In the genomic region with DNA sequence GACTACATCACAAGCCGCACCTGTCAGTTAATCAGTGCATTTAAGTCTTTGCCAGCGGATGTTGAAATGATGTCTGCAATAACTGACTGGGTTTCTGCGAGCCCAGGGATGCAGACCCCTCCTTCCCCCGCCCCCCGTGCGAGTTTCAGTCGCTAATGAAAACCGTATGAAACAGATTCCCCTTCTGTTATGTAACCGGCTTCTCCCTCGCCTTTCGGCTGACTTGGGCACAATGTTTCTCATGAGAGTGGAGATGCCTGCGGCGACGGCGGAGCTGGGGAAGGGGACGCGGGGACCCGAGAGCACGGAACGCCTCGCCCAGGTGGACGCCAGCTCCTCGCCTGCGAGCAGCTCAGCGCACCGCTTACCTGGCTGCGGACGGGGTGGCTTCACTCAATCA, we compare ENCODE assay signal across 1 cellular context.
TF ChIP-seq lines count a peak whose summit lies in the region.

No MANE protein-coding gene starts in this region.

TF ChIP-seq in WTC11, 78 proteins besides CTCF, POLR2A, EP300 and RAD21 (continued from another document):
- TF ChIP-seq, protein P1, sequence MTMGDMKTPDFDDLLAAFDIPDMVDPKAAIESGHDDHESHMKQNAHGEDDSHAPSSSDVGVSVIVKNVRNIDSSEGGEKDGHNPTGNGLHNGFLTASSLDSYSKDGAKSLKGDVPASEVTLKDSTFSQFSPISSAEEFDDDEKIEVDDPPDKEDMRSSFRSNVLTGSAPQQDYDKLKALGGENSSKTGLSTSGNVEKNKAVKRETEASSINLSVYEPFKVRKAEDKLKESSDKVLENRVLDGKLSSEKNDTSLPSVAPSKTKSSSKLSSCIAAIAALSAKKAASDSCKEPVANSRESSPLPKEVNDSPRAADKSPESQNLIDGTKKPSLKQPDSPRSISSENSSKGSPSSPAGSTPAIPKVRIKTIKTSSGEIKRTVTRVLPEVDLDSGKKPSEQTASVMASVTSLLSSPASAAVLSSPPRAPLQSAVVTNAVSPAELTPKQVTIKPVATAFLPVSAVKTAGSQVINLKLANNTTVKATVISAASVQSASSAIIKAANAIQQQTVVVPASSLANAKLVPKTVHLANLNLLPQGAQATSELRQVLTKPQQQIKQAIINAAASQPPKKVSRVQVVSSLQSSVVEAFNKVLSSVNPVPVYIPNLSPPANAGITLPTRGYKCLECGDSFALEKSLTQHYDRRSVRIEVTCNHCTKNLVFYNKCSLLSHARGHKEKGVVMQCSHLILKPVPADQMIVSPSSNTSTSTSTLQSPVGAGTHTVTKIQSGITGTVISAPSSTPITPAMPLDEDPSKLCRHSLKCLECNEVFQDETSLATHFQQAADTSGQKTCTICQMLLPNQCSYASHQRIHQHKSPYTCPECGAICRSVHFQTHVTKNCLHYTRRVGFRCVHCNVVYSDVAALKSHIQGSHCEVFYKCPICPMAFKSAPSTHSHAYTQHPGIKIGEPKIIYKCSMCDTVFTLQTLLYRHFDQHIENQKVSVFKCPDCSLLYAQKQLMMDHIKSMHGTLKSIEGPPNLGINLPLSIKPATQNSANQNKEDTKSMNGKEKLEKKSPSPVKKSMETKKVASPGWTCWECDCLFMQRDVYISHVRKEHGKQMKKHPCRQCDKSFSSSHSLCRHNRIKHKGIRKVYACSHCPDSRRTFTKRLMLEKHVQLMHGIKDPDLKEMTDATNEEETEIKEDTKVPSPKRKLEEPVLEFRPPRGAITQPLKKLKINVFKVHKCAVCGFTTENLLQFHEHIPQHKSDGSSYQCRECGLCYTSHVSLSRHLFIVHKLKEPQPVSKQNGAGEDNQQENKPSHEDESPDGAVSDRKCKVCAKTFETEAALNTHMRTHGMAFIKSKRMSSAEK (CRISPR knock-in tag; IDR thresholded peaks at IDR 0.05; ENCODE audit: borderline replicate concordance) = no peak
- no peak for TF ChIP-seq FOXK1 (CRISPR knock-in tag; IDR thresholded peaks at IDR 0.05)
- TF ChIP-seq NR2C2 (CRISPR knock-in tag; IDR thresholded peaks at IDR 0.05) = no peak
- no peak for TF ChIP-seq NFE2L1 (CRISPR knock-in tag; IDR thresholded peaks at IDR 0.05)
- no peak for TF ChIP-seq ZNF423 (CRISPR knock-in tag; IDR thresholded peaks at IDR 0.05)
- no peak for TF ChIP-seq CREB1 (CRISPR knock-in tag; IDR thresholded peaks at IDR 0.05)
- TF ChIP-seq, protein P2, sequence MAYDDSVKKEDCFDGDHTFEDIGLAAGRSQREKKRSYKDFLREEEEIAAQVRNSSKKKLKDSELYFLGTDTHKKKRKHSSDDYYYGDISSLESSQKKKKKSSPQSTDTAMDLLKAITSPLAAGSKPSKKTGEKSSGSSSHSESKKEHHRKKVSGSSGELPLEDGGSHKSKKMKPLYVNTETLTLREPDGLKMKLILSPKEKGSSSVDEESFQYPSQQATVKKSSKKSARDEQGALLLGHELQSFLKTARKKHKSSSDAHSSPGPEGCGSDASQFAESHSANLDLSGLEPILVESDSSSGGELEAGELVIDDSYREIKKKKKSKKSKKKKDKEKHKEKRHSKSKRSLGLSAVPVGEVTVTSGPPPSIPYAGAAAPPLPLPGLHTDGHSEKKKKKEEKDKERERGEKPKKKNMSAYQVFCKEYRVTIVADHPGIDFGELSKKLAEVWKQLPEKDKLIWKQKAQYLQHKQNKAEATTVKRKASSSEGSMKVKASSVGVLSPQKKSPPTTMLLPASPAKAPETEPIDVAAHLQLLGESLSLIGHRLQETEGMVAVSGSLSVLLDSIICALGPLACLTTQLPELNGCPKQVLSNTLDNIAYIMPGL (CRISPR knock-in tag; IDR thresholded peaks at IDR 0.05) = no peak
- TF ChIP-seq ZNF671 (CRISPR knock-in tag; IDR thresholded peaks at IDR 0.05) = no peak
